8 cellular contexts compared by ENCODE assay signal in genomic region chrX:1592128-1592862, GRCh38. TPM values are rescaled to one million over a fixed set of nuclear protein-coding genes. Genes with fewer than 3 reads are reported as not detected.
A peak's percentile ranks its signal among the peaks of the same experiment; 100 is the strongest.
DNase-seq lines count a peak whose midpoint lies in the region; ATAC-seq and TF ChIP-seq lines count a peak whose summit lies in the region.

No MANE protein-coding gene starts in this region.

- POLR2A ChIA-PET in CD4-positive, alpha-beta T cell (lab: Charles Lee): no interaction called here

- no peaks in the 10 kb centered on the region for H3K27me3 Mint-ChIP-seq in CD4-positive, alpha-beta T cell
- H3K27me3 Mint-ChIP-seq in activated naive CD4-positive, alpha-beta T cell treated with anti-CD3 and anti-CD28 coated beads, Interleukin-2, amount 50 U/mL, for 24 hours: no peaks in the 10 kb centered on the region

- H3K4me3 ChIP-seq in iPS-11a (ENCODE audit: low read depth, low read length) (peak overlapping the region; percentile 91), skeletal muscle tissue (ENCODE audit: low read length in 3 of 3) (peak overlapping the region; percentile 85 to 89 (median 85))

- H3K27ac ChIP-seq in CD4-positive, alpha-beta T cell (ENCODE audit: low read depth, low read length): peak overlapping the region; percentile 53
- peak overlapping the region; percentile 65 for H3K27ac ChIP-seq in skeletal muscle tissue (ENCODE audit: low read depth, low read length)

- H3K4me1 Mint-ChIP-seq in CD4-positive, alpha-beta T cell (ENCODE audit: low read depth): peaks cover 36% of the 10 kb centered on the region
- peaks cover 26% of the 10 kb centered on the region for H3K4me1 Mint-ChIP-seq in activated naive CD4-positive, alpha-beta T cell treated with anti-CD3 and anti-CD28 coated beads, Interleukin-2, amount 50 U/mL, for 24 hours

- DNase-seq in CD4-positive, alpha-beta T cell: peak in 2 of 10 experiments; percentile 6 to 16
- no peak for DNase-seq in hippocampal formation (lab: John Stamatoyannopoulos, UW)

- no peak for TF ChIP-seq CTCF in CD4-positive, alpha-beta T cell (IDR thresholded peaks at IDR 0.05)

- H3K27me3 ChIP-seq in CD4-positive, alpha-beta T cell (ENCODE audit: control insufficient read depth, insufficient read depth, low read length): no peaks in the 10 kb centered on the region
- no peaks in the 10 kb centered on the region for H3K27me3 ChIP-seq in skeletal muscle tissue (ENCODE audit: control insufficient read depth in 3 of 3, insufficient read depth in 3 of 3, low read length in 3 of 3)

- CTCF ChIA-PET in CD4-positive, alpha-beta T cell (lab: Charles Lee): no interaction called here

- H3K36me3 Mint-ChIP-seq in CD4-positive, alpha-beta T cell (ENCODE audit: low read depth): peaks cover 53% of the 10 kb centered on the region
- H3K36me3 Mint-ChIP-seq in activated naive CD4-positive, alpha-beta T cell treated with anti-CD3 and anti-CD28 coated beads, Interleukin-2, amount 50 U/mL, for 24 hours: peaks cover 4% of the 10 kb centered on the region

- peaks cover 16 to 26% (median 26%) of the 10 kb centered on the region in 3 donors for H3K4me1 ChIP-seq in skeletal muscle tissue (ENCODE audit: control insufficient read depth in 3 of 3, insufficient read depth in 3 of 3, low read length in 3 of 3)

- peak overlapping the region; percentile 94 for H3K4me3 Mint-ChIP-seq in CD4-positive, alpha-beta T cell
- H3K4me3 Mint-ChIP-seq in activated naive CD4-positive, alpha-beta T cell treated with anti-CD3 and anti-CD28 coated beads, Interleukin-2, amount 50 U/mL, for 24 hours: peak overlapping the region; percentile 92

- peak overlapping the region; percentile 90 for H3K27ac Mint-ChIP-seq in CD4-positive, alpha-beta T cell
- peak overlapping the region; percentile 87 for H3K27ac Mint-ChIP-seq in activated naive CD4-positive, alpha-beta T cell treated with anti-CD3 and anti-CD28 coated beads, Interleukin-2, amount 50 U/mL, for 24 hours

- ATAC-seq in CD4-positive, alpha-beta T cell (ENCODE audit: poor library complexity): no peak
- ATAC-seq in GM19043 (IDR thresholded peaks at IDR 0.05; ENCODE audit: low read depth, unreplicated experiment) (peak; percentile 39), HG03457 (IDR thresholded peaks at IDR 0.05; ENCODE audit: unreplicated experiment) (peak; percentile 35), HG03521 (IDR thresholded peaks at IDR 0.05; ENCODE audit: unreplicated experiment) (no peak)

- intact Hi-C loops in CD4-positive, alpha-beta T cell (cut with DNase I, micrococcal nuclease): loop anchor here (2.0 to 10.0 kb wide), 4 partner anchors 199 to 1015 kb away; partner anchors contain the start of gene SLC25A6 (in 2 of the 2)

- H3K9ac ChIP-seq in skeletal muscle tissue (ENCODE audit: low read depth in 1 of 3, low read length in 3 of 3): peak overlapping the region; percentile 86 to 95 (median 90)

- H3K36me3 ChIP-seq in skeletal muscle tissue (ENCODE audit: control insufficient read depth in 3 of 3, insufficient read depth in 3 of 3, low read length in 3 of 3): peaks cover 36% of the 10 kb centered on the region in 3 donors

- H3K9me3 ChIP-seq in CD4-positive, alpha-beta T cell (ENCODE audit: control insufficient read depth, low read length): no peaks in the 10 kb centered on the region
- H3K9me3 ChIP-seq in skeletal muscle tissue (ENCODE audit: control insufficient read depth in 3 of 3, low read length in 3 of 3): no peaks in the 10 kb centered on the region

- no peaks in the 10 kb centered on the region for H3K9me3 Mint-ChIP-seq in CD4-positive, alpha-beta T cell
- no peaks in the 10 kb centered on the region for H3K9me3 Mint-ChIP-seq in activated naive CD4-positive, alpha-beta T cell treated with anti-CD3 and anti-CD28 coated beads, Interleukin-2, amount 50 U/mL, for 24 hours

RNA-seq across cellular contexts. Expression of gene AKAP17A, which starts 0.9 kb away (rescaled TPM):
- 100 to 1,000 TPM; 143 to 149 TPM for total RNA-seq in CD4-positive, alpha-beta T cell
- 13.0 TPM for total RNA-seq in skeletal muscle tissue

RNA-seq across cellular contexts. Expression of gene ASMT, which starts 22.6 kb away (rescaled TPM):
- under 1 TPM; 0.36 to 0.50 TPM for total RNA-seq in CD4-positive, alpha-beta T cell
- not detected for total RNA-seq in skeletal muscle tissue

RNA-seq across cellular contexts. Expression of gene P2RY8, which starts 55.3 kb away (rescaled TPM):
- 100 to 1,000 TPM; 139 TPM for total RNA-seq in CD4-positive, alpha-beta T cell
- 0.52 TPM for total RNA-seq in skeletal muscle tissue

Comparison
In these comparisons a context has a peak if more than half of its experiments do, and no peak if none do; other contexts are left out.
1. ATAC-seq: peak in GM19043 (single experiment) and HG03457 (single experiment); none in CD4-positive, alpha-beta T cell (single experiment) and HG03521 (single experiment).
2. RNA of gene AKAP17A, which starts 0.9 kb away (total RNA-seq): 143 to 149 TPM in CD4-positive, alpha-beta T cell; 13.0 TPM in skeletal muscle tissue (single experiment); every median in the first group is over 10 times any median in the second.
3. RNA of gene P2RY8, which starts 55.3 kb away (total RNA-seq): 139 TPM in CD4-positive, alpha-beta T cell; 0.52 TPM in skeletal muscle tissue (single experiment); every median in the first group is over 10 times any median in the second.